Comparison of ENCODE assay signal across 18 cellular contexts in genomic region chr2:39390126-39390692, GRCh38. TPM values are rescaled to one million over a fixed set of nuclear protein-coding genes. Genes with fewer than 3 reads are reported as not detected.
DNase-seq lines count a peak whose midpoint lies in the region; ATAC-seq, FAIRE-seq and TF ChIP-seq lines count a peak whose summit lies in the region.
"Had no signal": no experiment of that assay in that cellular context is flagged by ENCODE, and none has a peak within 500 bp of the region (broad histone marks: within the 10 kb centered on the region; RNA-seq: fewer than 3 reads in every experiment).

No MANE protein-coding gene starts in this region.

- POLR2A ChIA-PET in A673 (lab: Charles Lee; ENCODE audit: low non-redundant PET): no interaction called here
- POLR2A ChIA-PET in WTC11 (lab: Charles Lee): no interaction called here

- no peak overlapping the region for H3K27ac ChIP-seq in A673 (ENCODE audit: low read depth, low read length, poor library complexity, severe bottlenecking)
- H3K27ac ChIP-seq in rectal smooth muscle tissue (ENCODE audit: low read depth, low read length): peak overlapping the region; percentile 21
- H3K27ac ChIP-seq: C4-2B had no signal

- DNase-seq in A673 (ENCODE audit: low spot score) (peak; percentile 78), WTC11 (ENCODE audit: low spot score) (no peak), CD1c-positive myeloid dendritic cell (ENCODE audit: extremely low spot score) (no peak), type B pancreatic cell (ENCODE audit: extremely low spot score, unreplicated experiment) (no peak), NOMO-1 treated with dmso at 0.1 percent for 144 hours (lab: John Stamatoyannopoulos, UW; ENCODE audit: unreplicated experiment) (no peak)
- DNase-seq: AML-193, COR-L47, DMS 273 treated with DMSO at 0.1 percent for 48 hours, GF-D8, HCEC 1CT, KBM-7, NCI-H1105 treated with DMSO at 0.1 percent for 48 hours, NCI-H1694, OCI-M1, Right ventricle myocardium superior had no signal

- no peak overlapping the region for H3K4me3 Mint-ChIP-seq in WTC11
- no peak overlapping the region for H3K4me3 Mint-ChIP-seq in type B pancreatic cell

- H3K9me3 ChIP-seq in A673 (ENCODE audit: low read depth, low read length, poor library complexity, severe bottlenecking): peaks cover 8% of the 10 kb centered on the region

- H3K4me1 ChIP-seq in A673 (ENCODE audit: insufficient read depth, low read length, poor library complexity, severe bottlenecking) (peaks cover 21% of the 10 kb centered on the region), rectal smooth muscle tissue (ENCODE audit: control insufficient read depth, insufficient read depth, low read length) (peaks cover 26% of the 10 kb centered on the region)

- H3K27me3 Mint-ChIP-seq in WTC11 (ENCODE audit: low read depth) (no peaks in the 10 kb centered on the region), type B pancreatic cell (no peaks in the 10 kb centered on the region)

- FAIRE-seq in G401.6 (lab: Jason Lieb, UNC): peak; percentile 41

- H3K9me3 Mint-ChIP-seq in WTC11 (peaks cover 10% of the 10 kb centered on the region), type B pancreatic cell (peaks cover 4% of the 10 kb centered on the region)

- H3K27me3 ChIP-seq in A673 (replicated peaks; ENCODE audit: insufficient read depth, low read depth, low read length, poor library complexity): no peaks in the 10 kb centered on the region
- H3K27me3 ChIP-seq in rectal smooth muscle tissue (ENCODE audit: control insufficient read depth, insufficient read depth, low read length): no peaks in the 10 kb centered on the region

- H3K4me3 ChIP-seq in A673 (ENCODE audit: low read depth, low read length, poor library complexity, severe bottlenecking) (no peak overlapping the region), rectal smooth muscle tissue (ENCODE audit: low read length) (no peak overlapping the region)

- H3K4me1 Mint-ChIP-seq in WTC11 (peaks cover 49% of the 10 kb centered on the region), type B pancreatic cell (ENCODE audit: unreplicated experiment) (peaks cover 32% of the 10 kb centered on the region)

- no TSS peak for BruUV-seq in A673 (replicated peaks; lab: Mats Ljungman, UMichigan)

- CTCF ChIA-PET in A673 (lab: Charles Lee): no interaction called here
- CTCF ChIA-PET in WTC11 (lab: Charles Lee): no interaction called here

- H3K9ac ChIP-seq in rectal smooth muscle tissue (ENCODE audit: low read length): no peak overlapping the region

- intact Hi-C loops in A673 (cut with micrococcal nuclease; ENCODE audit: unreplicated experiment): no loop called here

- H3K27ac Mint-ChIP-seq in WTC11: peak overlapping the region; percentile 75
- no peak overlapping the region for H3K27ac Mint-ChIP-seq in type B pancreatic cell

- H3K36me3 ChIP-seq in A673 (ENCODE audit: insufficient read depth, low read length, poor library complexity, severe bottlenecking) (no peaks in the 10 kb centered on the region), rectal smooth muscle tissue (ENCODE audit: control insufficient read depth, insufficient read depth, low read length) (no peaks in the 10 kb centered on the region)

- H3K36me3 Mint-ChIP-seq in WTC11 (peaks cover 17% of the 10 kb centered on the region), type B pancreatic cell (peaks cover 17% of the 10 kb centered on the region)

- TF ChIP-seq CTCF in A673 (conservative IDR thresholded peaks at IDR 0.05; ENCODE audit: low read depth, low read length) (no peak), WTC11 (IDR thresholded peaks at IDR 0.05) (no peak), type B pancreatic cell (conservative IDR thresholded peaks at IDR 0.05) (no peak)

- ATAC-seq in WTC11: no peak

TF ChIP-seq in WTC11, 78 proteins besides CTCF, POLR2A, EP300 and RAD21:
- TF ChIP-seq SP1 (CRISPR knock-in tag; conservative IDR thresholded peaks at IDR 0.05) (no peak), ERG (CRISPR knock-in tag; IDR thresholded peaks at IDR 0.05) (no peak), OVOL2 (CRISPR knock-in tag; IDR thresholded peaks at IDR 0.05; ENCODE audit: borderline replicate concordance) (no peak), JUN (CRISPR knock-in tag; IDR thresholded peaks at IDR 0.05) (no peak), TCF7 (CRISPR knock-in tag; IDR thresholded peaks at IDR 0.05; ENCODE audit: low read depth) (no peak), NR1H2 (CRISPR knock-in tag; IDR thresholded peaks at IDR 0.05) (no peak), ZNF138 (CRISPR knock-in tag; conservative IDR thresholded peaks at IDR 0.05) (no peak), FOXP1 (CRISPR knock-in tag; IDR thresholded peaks at IDR 0.05; ENCODE audit: borderline replicate concordance) (no peak)

RNA-seq across cellular contexts. Expression of gene MAP4K3, which starts 46.9 kb away (rescaled TPM):
- 29.0 and 35.5 TPM in 2 replicates for total RNA-seq in A673 (2021)
- 51.6 to 73.2 TPM (median 65.2 TPM) in 3 replicates for total RNA-seq in WTC11 (2021)
- total RNA-seq in type B pancreatic cell (ENCODE audit: low replicate concordance): 36.7 and 49.0 TPM in 2 replicates
